In genomic region chr5:23071682-23072081, GRCh38 we compare ENCODE assay signal across 1 cellular context.
TF ChIP-seq lines count a peak whose summit lies in the region.

No MANE protein-coding gene starts in this region.

TF ChIP-seq in HepG2, 621 proteins besides CTCF, POLR2A, EP300 and RAD21 (continued from another document):
- TF ChIP-seq MAFK (conservative IDR thresholded peaks at IDR 0.05 in 1 of 2, IDR thresholded peaks at IDR 0.05 in 1 of 2; ENCODE audit: low read length in 2 of 2) (peak; percentile 70 to 84), SNAPC4 (CRISPR knock-in tag; IDR thresholded peaks at IDR 0.05) (no peak)
